ENCODE assay signal across 8 cellular contexts in genomic region chr11:47186937-47187681, GRCh38. TPM values are rescaled to one million over a fixed set of nuclear protein-coding genes. Genes with fewer than 3 reads are reported as not detected.
DNase-seq lines count a peak whose midpoint lies in the region; ATAC-seq and TF ChIP-seq lines count a peak whose summit lies in the region.

No MANE protein-coding gene starts in this region.

- H3K27ac Mint-ChIP-seq in T-helper 17 cell (peak overlapping the region; percentile 14), chondrocyte (ENCODE audit: unreplicated experiment) (peak overlapping the region; percentile 85)

- TF ChIP-seq CTCF in BE2C (IDR thresholded peaks at IDR 0.05; ENCODE audit: low read depth, low read length) (no peak), chondrocyte (IDR thresholded peaks at IDR 0.05) (peak; percentile 36), kidney epithelial cell (IDR thresholded peaks at IDR 0.05; ENCODE audit: insufficient read depth, low read length, poor library complexity, severe bottlenecking) (no peak)

- H3K4me3 Mint-ChIP-seq in T-helper 17 cell, result peak overlapping the region; percentile 86
- peak overlapping the region; percentile 66 for H3K4me3 Mint-ChIP-seq in chondrocyte (ENCODE audit: unreplicated experiment)

- H3K27me3 ChIP-seq in BE2C, result no peaks in the 10 kb centered on the region
- no peaks in the 10 kb centered on the region for H3K27me3 ChIP-seq in kidney epithelial cell (ENCODE audit: control insufficient read depth, insufficient read depth, low read length)

- POLR2A ChIA-PET in HEK293T (lab: Yijun Ruan, JAX), result interaction anchor here (0.7 to 5.1 kb wide), 6 partner anchors 9 to 67 kb away, joined by 3 to 49 read pairs (median 3); partner anchors contain the start of genes ACP2 and DDB2

- H3K27me3 Mint-ChIP-seq in T-helper 17 cell (peaks cover 23% of the 10 kb centered on the region), chondrocyte (ENCODE audit: low read depth) (no peaks in the 10 kb centered on the region)

- H3K4me3 ChIP-seq in BE2C (ENCODE audit: low read depth, low read length), result peak overlapping the region; percentile 48
- H3K4me3 ChIP-seq in kidney epithelial cell (ENCODE audit: low read depth, low read length), result peak overlapping the region; percentile 61

- H3K9me3 ChIP-seq in BE2C, result no peaks in the 10 kb centered on the region
- no peaks in the 10 kb centered on the region for H3K9me3 ChIP-seq in T-helper 17 cell (ENCODE audit: control insufficient read depth, low read length, poor library complexity, severe bottlenecking)

- H3K4me1 Mint-ChIP-seq in T-helper 17 cell (peaks cover 7% of the 10 kb centered on the region), chondrocyte (ENCODE audit: low read depth) (peaks cover 49% of the 10 kb centered on the region)

- H3K9me3 Mint-ChIP-seq in chondrocyte (ENCODE audit: low read depth), result no peaks in the 10 kb centered on the region

- no peaks in the 10 kb centered on the region for H3K36me3 ChIP-seq in BE2C
- no peaks in the 10 kb centered on the region for H3K36me3 ChIP-seq in kidney epithelial cell (ENCODE audit: control insufficient read depth, insufficient read depth, low read length)

- intact Hi-C loops in posterior vena cava (cut with DNase I), result no loop called here

- peak; percentile 42 for DNase-seq in BE2C
- DNase-seq in HEK293T (ENCODE audit: extremely low spot score), result no peak
- DNase-seq in T-helper 17 cell, result peak in 2 of 3 donors; percentile 25 to 27
- DNase-seq in chondrocyte (ENCODE audit: low spot score), result no peak
- DNase-seq in kidney epithelial cell (ENCODE audit: low read depth), result no peak
- peak; percentile 77 for DNase-seq in stimulated activated CD4-positive, alpha-beta T cell treated with anti-CD3 and anti-CD28 coated beads, Interleukin-15, amount 100 ng/mL, for 24 hours
- DNase-seq in posterior vena cava (ENCODE audit: low spot score), result no peak
- no peak for DNase-seq in SHP77 (lab: John Stamatoyannopoulos, UW)

- peak; percentile 76 for ATAC-seq in T-helper 17 cell

- no peaks in the 10 kb centered on the region for H3K36me3 Mint-ChIP-seq in T-helper 17 cell (ENCODE audit: low read depth)
- H3K36me3 Mint-ChIP-seq in chondrocyte (ENCODE audit: low read depth), result no peaks in the 10 kb centered on the region

- CTCF ChIA-PET in HEK293T (lab: Yijun Ruan, JAX), result interaction anchor here (0.5 to 1.7 kb wide), 4 partner anchors 10 to 136 kb away, joined by 3 to 12 read pairs (median 3); partner anchors contain the start of genes ACP2 and ARFGAP2

- no peaks in the 10 kb centered on the region; the same call in 1 of the 2 replicates for H3K4me1 ChIP-seq in BE2C

TF ChIP-seq in HEK293T, 16 proteins besides CTCF, POLR2A, EP300 and RAD21:
- peak; percentile 3; the same call in 1 of the 2 replicates for TF ChIP-seq L3MBTL2 (conservative IDR thresholded peaks at IDR 0.05)
- TF ChIP-seq FOXK2 (IDR thresholded peaks at IDR 0.05), result no peak

RNA-seq across cellular contexts. Expression of gene PACSIN3, which starts 0.9 kb away (rescaled TPM):
- polyA plus RNA-seq in BE2C (2012; ENCODE audit: insufficient read depth, insufficient read length, low read depth), result 9.2 TPM
- total RNA-seq in T-helper 17 cell, result 1 to 10 TPM in 1 of 2 donors, under 1 TPM in 1; 0.30 to 1.4 TPM
- total RNA-seq in chondrocyte, result 45.0 to 69.4 TPM (median 65.3 TPM) in 3 replicates
- 37.9 and 57.4 TPM in 2 replicates for total RNA-seq in kidney epithelial cell
- 10 to 100 TPM; 33.1 to 47.4 TPM for total RNA-seq in posterior vena cava

RNA-seq across cellular contexts. Expression of gene ARFGAP2, which starts 10.4 kb away (rescaled TPM):
- 64.1 TPM for polyA plus RNA-seq in BE2C (2012; ENCODE audit: insufficient read depth, insufficient read length, low read depth)
- total RNA-seq in T-helper 17 cell (100 to 1,000 TPM; 181 to 189 TPM), chondrocyte (48.4 to 55.6 TPM (median 51.1 TPM) in 3 replicates), kidney epithelial cell (95.7 and 106 TPM in 2 replicates), posterior vena cava (10 to 100 TPM; 49.4 to 58.5 TPM)

RNA-seq across cellular contexts. Expression of gene DDB2, which starts 27.7 kb away (rescaled TPM):
- 22.1 TPM for polyA plus RNA-seq in BE2C (2012; ENCODE audit: insufficient read depth, insufficient read length, low read depth)
- total RNA-seq in T-helper 17 cell, result 10 to 100 TPM; 75.3 to 77.0 TPM
- total RNA-seq in chondrocyte, result 45.0 to 51.3 TPM (median 49.1 TPM) in 3 replicates
- total RNA-seq in kidney epithelial cell, result 24.8 and 34.7 TPM in 2 replicates
- total RNA-seq in posterior vena cava, result 10 to 100 TPM; 30.1 to 31.5 TPM

Comparison
In these comparisons a context has a peak if more than half of its experiments do, and no peak if none do; other contexts are left out.
1. DNase-seq: peak in BE2C (single experiment), T-helper 17 cell (2 of 3) and stimulated activated CD4-positive, alpha-beta T cell treated with anti-CD3 and anti-CD28 coated beads, Interleukin-15, amount 100 ng/mL, for 24 hours (single experiment); none in HEK293T (single experiment), chondrocyte (single experiment), kidney epithelial cell (single experiment), posterior vena cava (single experiment) and SHP77 (0 of 2).
2. RNA of gene PACSIN3, which starts 0.9 kb away (total RNA-seq): 45.0 to 69.4 TPM in chondrocyte, 37.9 to 57.4 TPM in kidney epithelial cell and 33.1 to 47.4 TPM in posterior vena cava; 0.30 to 1.4 TPM in T-helper 17 cell; every median in the first group is over 10 times any median in the second.